8 cellular contexts compared by ENCODE assay signal in the genomic region with DNA sequence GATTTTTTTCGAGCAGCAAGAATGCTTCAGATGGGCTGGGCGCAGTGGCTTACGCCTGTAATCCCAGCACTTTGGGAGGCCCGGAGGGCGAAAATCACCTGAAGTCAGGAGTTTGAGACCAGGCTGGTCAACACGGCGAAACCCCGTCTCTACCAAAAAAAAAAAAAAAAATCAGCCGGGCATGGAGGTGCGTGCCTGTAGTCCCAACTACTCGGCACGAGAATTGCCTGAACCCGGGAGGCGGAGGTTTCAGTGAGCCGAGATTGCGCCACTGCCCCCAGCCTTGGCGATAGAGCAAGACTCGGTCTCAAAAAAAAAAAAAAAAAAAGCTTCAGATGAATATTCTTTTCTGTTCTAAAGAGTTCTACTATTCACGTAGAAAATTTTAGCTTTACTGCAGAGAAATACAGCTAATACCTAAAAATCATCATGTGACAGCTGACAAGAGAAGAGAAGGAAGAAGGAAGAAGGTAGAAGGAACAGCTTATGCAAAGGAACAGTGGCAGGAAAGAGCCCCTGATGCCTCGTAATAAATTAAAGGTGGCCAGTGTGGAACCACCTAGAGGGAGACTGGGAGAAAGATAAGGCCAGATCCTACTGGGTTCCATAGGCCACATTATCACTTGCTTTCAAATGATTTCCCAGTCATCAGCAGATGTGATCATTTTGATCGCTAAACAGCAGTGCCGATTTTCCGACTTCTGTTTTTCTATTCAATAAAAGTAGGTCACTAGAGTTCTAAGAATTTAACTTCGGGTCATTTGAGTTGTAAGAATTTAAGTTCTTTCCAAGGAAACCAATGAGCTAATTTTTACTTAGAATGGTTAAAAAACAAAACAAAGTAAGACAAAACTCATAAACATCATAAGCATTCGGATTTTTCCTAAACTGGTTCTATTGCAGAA. TPM values are rescaled to one million over a fixed set of nuclear protein-coding genes. Genes with fewer than 3 reads are reported as not detected.
DNase-seq lines count a peak whose midpoint lies in the region; ATAC-seq and TF ChIP-seq lines count a peak whose summit lies in the region.

No MANE protein-coding gene starts in this region.

- no peak for TF ChIP-seq POLR2A in adrenal gland (IDR thresholded peaks at IDR 0.05)
- no peak for TF ChIP-seq POLR2A in right lobe of liver (IDR thresholded peaks at IDR 0.05)
- TF ChIP-seq POLR2A in upper lobe of left lung (IDR thresholded peaks at IDR 0.05) = no peak

- intact Hi-C loops in adrenal gland (cut with DNase I) (no loop called here), right lobe of liver (cut with DNase I) (loop anchor here in 1 of 2 donors (10.0 kb wide), 1 partner anchor 164 kb away; no protein-coding TSS in a partner anchor)

- TF ChIP-seq CTCF in adrenal gland (IDR thresholded peaks at IDR 0.05) (no peak), right lobe of liver (IDR thresholded peaks at IDR 0.05) (no peak), upper lobe of left lung (IDR thresholded peaks at IDR 0.05) (no peak)

- peak overlapping the region; percentile 94 for H3K27ac Mint-ChIP-seq in activated T-cell treated with anti-CD3 and anti-CD28 coated beads, Interleukin-2, amount 50 U/mL, for 72 hours

- H3K4me1 ChIP-seq in adrenal gland (replicated peaks in 1 of 2) (peaks cover 4 to 17% of the 10 kb centered on the region in 2 donors), right lobe of liver (peaks cover 0 to 26% (median 8%) of the 10 kb centered on the region in 4 donors), upper lobe of left lung (peaks cover 13 to 23% (median 15%) of the 10 kb centered on the region in 4 donors)

- H3K9me3 Mint-ChIP-seq in activated T-cell treated with anti-CD3 and anti-CD28 coated beads, Interleukin-2, amount 50 U/mL, for 72 hours = no peaks in the 10 kb centered on the region

- no peak for TF ChIP-seq EP300 in upper lobe of left lung (IDR thresholded peaks at IDR 0.05)

- peak overlapping the region; percentile 96 to 98 for H3K4me3 Mint-ChIP-seq in activated T-cell treated with anti-CD3 and anti-CD28 coated beads, Interleukin-2, amount 50 U/mL, for 72 hours

- peaks cover 7 to 8% of the 10 kb centered on the region in 2 donors for H3K36me3 Mint-ChIP-seq in activated T-cell treated with anti-CD3 and anti-CD28 coated beads, Interleukin-2, amount 50 U/mL, for 72 hours (ENCODE audit: insufficient read depth in 2 of 2)

- H3K27ac ChIP-seq in adrenal gland = peak overlapping the region in 3 of 5 donors; percentile 92 to 94 (median 93)
- peak overlapping the region; percentile 90 to 98 (median 96) for H3K27ac ChIP-seq in right lobe of liver
- peak overlapping the region; percentile 95 to 99 (median 99) for H3K27ac ChIP-seq in upper lobe of left lung

- H3K4me1 Mint-ChIP-seq in activated T-cell treated with anti-CD3 and anti-CD28 coated beads, Interleukin-2, amount 50 U/mL, for 72 hours (ENCODE audit: low read depth) = peaks cover 53% of the 10 kb centered on the region

- no peak for DNase-seq in activated T-cell treated with anti-CD3 and anti-CD28 coated beads, Interleukin-2, amount 50 U/mL, for 72 hours
- DNase-seq in activated T-cell treated with anti-CD3 and anti-CD28 coated beads, Interleukin-2, amount 50 U/mL, for 1 hour = no peak
- DNase-seq in adrenal gland (peak in 1 of 7 donors; percentile 23), right lobe of liver (peak; percentile 57 to 78 (median 78)), upper lobe of left lung (no peak), kidney tubule cell (ENCODE audit: low spot score) (no peak), NCI-H345 (lab: John Stamatoyannopoulos, UW) (no peak)
- DNase-seq in activated CD8-positive, alpha-beta memory T cell treated with anti-CD3 and anti-CD28 coated beads for 24 hours = no peak

- H3K36me3 ChIP-seq in adrenal gland (replicated peaks in 1 of 2) = no peaks in the 10 kb centered on the region
- no peaks in the 10 kb centered on the region for H3K36me3 ChIP-seq in right lobe of liver
- H3K36me3 ChIP-seq in upper lobe of left lung = peaks cover 0 to 3% (median 0%) of the 10 kb centered on the region in 4 donors

- no peaks in the 10 kb centered on the region for H3K27me3 Mint-ChIP-seq in activated T-cell treated with anti-CD3 and anti-CD28 coated beads, Interleukin-2, amount 50 U/mL, for 72 hours (ENCODE audit: low read depth)

- 63 to 74% (median 69%) methylated on average over 25 of the region's 25 CpGs for WGBS in adrenal gland, 4 donors
- whole genome bisulfite sequencing in right lobe of liver (ENCODE audit: insufficient coverage, low coverage, low lambda C conversion rate, missing lambda C conversion rate) = 17% methylated on average over 25 of the region's 25 CpGs
- 53 to 67% methylated on average over 25 of the region's 25 CpGs for WGBS in upper lobe of left lung, 2 donors

- H3K9me3 ChIP-seq in adrenal gland (replicated peaks in 1 of 3) (no peaks in the 10 kb centered on the region), right lobe of liver (no peaks in the 10 kb centered on the region), upper lobe of left lung (no peaks in the 10 kb centered on the region)

- H3K27me3 ChIP-seq in adrenal gland (no peaks in the 10 kb centered on the region), right lobe of liver (no peaks in the 10 kb centered on the region), upper lobe of left lung (no peaks in the 10 kb centered on the region)

- H3K4me3 ChIP-seq in adrenal gland (peak overlapping the region in 1 of 4 donors; percentile 68), right lobe of liver (peak overlapping the region; percentile 94 to 98 (median 95)), upper lobe of left lung (peak overlapping the region; percentile 74 to 96 (median 82))

- no peak for ATAC-seq in activated T-cell treated with anti-CD3 and anti-CD28 coated beads, Interleukin-2, amount 50 U/mL, for 72 hours (replicated peaks in 1 of 2)
- peak; percentile 22 to 62 (median 35) for ATAC-seq in right lobe of liver
- no peak for ATAC-seq in upper lobe of left lung (ENCODE audit: low FRiP score in 2 of 2)

RNA-seq across cellular contexts. Expression of a gene that starts 1.5 kb away (rescaled TPM):
- total RNA-seq in activated T-cell treated with anti-CD3 and anti-CD28 coated beads, Interleukin-2, amount 50 U/mL, for 72 hours = 10 to 100 TPM; 56.6 to 69.6 TPM
- total RNA-seq in adrenal gland (10 to 100 TPM; 33.7 to 57.7 (median 43.9) TPM), right lobe of liver (10 to 100 TPM; 45.2 to 69.1 (median 57.2) TPM), upper lobe of left lung (10 to 100 TPM; 16.8 to 86.0 (median 61.3) TPM)
- polyA plus RNA-seq in adrenal gland = 10 to 100 TPM; 13.5 to 32.0 (median 17.0) TPM

Comparison
In these comparisons a context has a peak if more than half of its experiments do, and no peak if none do; other contexts are left out.
1. ATAC-seq: peak in right lobe of liver (4 of 4); none in activated T-cell treated with anti-CD3 and anti-CD28 coated beads, Interleukin-2, amount 50 U/mL, for 72 hours (0 of 2) and upper lobe of left lung (0 of 2).
2. DNase-seq: peak in right lobe of liver (3 of 3); none in activated T-cell treated with anti-CD3 and anti-CD28 coated beads, Interleukin-2, amount 50 U/mL, for 72 hours (0 of 2), activated T-cell treated with anti-CD3 and anti-CD28 coated beads, Interleukin-2, amount 50 U/mL, for 1 hour (single experiment), upper lobe of left lung (0 of 2), activated CD8-positive, alpha-beta memory T cell treated with anti-CD3 and anti-CD28 coated beads for 24 hours (single experiment), kidney tubule cell (single experiment) and NCI-H345 (single experiment).
3. Peak in every context shown above with its lines, with median percentiles within 50 percentile points of each other: H3K27ac ChIP-seq.